Comparison of ENCODE assay signal across 1 cellular context in genomic region chr16:28528463-28528867, GRCh38.
TF ChIP-seq lines count a peak whose summit lies in the region.

No MANE protein-coding gene starts in this region.

TF ChIP-seq in HepG2, 621 proteins besides CTCF, POLR2A, EP300 and RAD21 (continued from another document):
- no peak for TF ChIP-seq ZNF280B (CRISPR knock-in tag; IDR thresholded peaks at IDR 0.05; ENCODE audit: borderline replicate concordance)
- TF ChIP-seq SYNCRIP (IDR thresholded peaks at IDR 0.05; ENCODE audit: insufficient read depth, low read depth, low read length), result no peak
- TF ChIP-seq SMAD9 (CRISPR knock-in tag; IDR thresholded peaks at IDR 0.05), result no peak
- TF ChIP-seq U2AF1 (optimal IDR thresholded peaks at IDR 0.05; ENCODE audit: low read depth, low read length), result no peak
- TF ChIP-seq NFIC (IDR thresholded peaks at IDR 0.05; ENCODE audit: low read length), result no peak
- peak; percentile 22; the same call in 1 of the 2 replicates for TF ChIP-seq ZMYM3 (CRISPR knock-in tag; IDR thresholded peaks at IDR 0.05)
- no peak for TF ChIP-seq ATF4 (CRISPR knock-in tag; IDR thresholded peaks at IDR 0.05)
- no peak for TF ChIP-seq SMC3 (IDR thresholded peaks at IDR 0.05; ENCODE audit: low read length)
- TF ChIP-seq TOPORS (CRISPR knock-in tag; IDR thresholded peaks at IDR 0.05), result no peak
- no peak for TF ChIP-seq GMEB2 (CRISPR knock-in tag; IDR thresholded peaks at IDR 0.05; ENCODE audit: low read depth)
- 0 out of 2 replicates have a peak, but pooled peaks have one; percentile 38 for TF ChIP-seq ZNF557 (CRISPR knock-in tag; IDR thresholded peaks at IDR 0.05)
- TF ChIP-seq PCBP1 (IDR thresholded peaks at IDR 0.05; ENCODE audit: borderline replicate concordance, low read depth, low read length), result no peak
- no peak; the same call in 1 of the 2 replicates for TF ChIP-seq ZBED4 (CRISPR knock-in tag; IDR thresholded peaks at IDR 0.05; ENCODE audit: borderline replicate concordance)
- TF ChIP-seq ZNF552 (CRISPR knock-in tag; IDR thresholded peaks at IDR 0.05; ENCODE audit: borderline replicate concordance), result no peak
- TF ChIP-seq RBFOX2 (IDR thresholded peaks at IDR 0.05; ENCODE audit: low read depth, low read length), result no peak
- no peak for TF ChIP-seq SPEN (CRISPR knock-in tag; IDR thresholded peaks at IDR 0.05; ENCODE audit: low read depth)
- no peak for TF ChIP-seq KDM4B (CRISPR knock-in tag; IDR thresholded peaks at IDR 0.05)
- no peak for TF ChIP-seq ZFP36 (IDR thresholded peaks at IDR 0.05; ENCODE audit: borderline replicate concordance, low read depth, low read length, partially characterized antibody)
- no peak for TF ChIP-seq HOXA5 (CRISPR knock-in tag; IDR thresholded peaks at IDR 0.05)
- TF ChIP-seq SNAI1 (CRISPR knock-in tag; IDR thresholded peaks at IDR 0.05; ENCODE audit: borderline replicate concordance), result no peak
- TF ChIP-seq AGO1 (IDR thresholded peaks at IDR 0.05; ENCODE audit: low read depth, low read length, poor library complexity, severe bottlenecking), result no peak
